ENCODE assay signal across 13 cellular contexts in the genomic region with DNA sequence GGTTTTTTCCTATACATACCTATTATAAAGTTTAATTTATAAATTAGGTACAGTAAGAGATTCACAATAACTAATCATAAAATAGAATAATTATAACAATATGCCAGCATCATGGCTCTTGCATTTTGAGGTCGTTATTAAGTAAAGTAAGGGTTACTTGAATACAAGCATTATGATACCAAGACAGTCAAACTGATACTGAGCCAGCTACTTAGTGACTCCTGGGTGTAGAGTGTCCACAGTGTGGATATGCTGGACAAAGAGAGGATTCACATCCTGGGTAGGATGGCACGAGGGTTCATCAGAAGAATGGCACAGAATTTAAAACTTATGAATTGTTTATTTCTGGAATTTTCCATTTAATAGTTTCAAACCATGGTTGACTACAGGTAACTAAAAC.
DNase-seq lines count a peak whose midpoint lies in the region; ATAC-seq lines count a peak whose summit lies in the region.
"Had no signal": no experiment of that assay in that cellular context is flagged by ENCODE, and none has a peak within 500 bp of the region (broad histone marks: within the 10 kb centered on the region; RNA-seq: fewer than 3 reads in every experiment).

No MANE protein-coding gene starts in this region.

- peak; percentile 54 for ATAC-seq in GM18502 (IDR thresholded peaks at IDR 0.05; ENCODE audit: poor library complexity, unreplicated experiment)
- ATAC-seq in GM19395 (IDR thresholded peaks at IDR 0.05; ENCODE audit: unreplicated experiment) = peak; percentile 57
- peak; percentile 32 for ATAC-seq in HG02763 (IDR thresholded peaks at IDR 0.05; ENCODE audit: unreplicated experiment)
- ATAC-seq in HG03354 (IDR thresholded peaks at IDR 0.05; ENCODE audit: poor library complexity, severe bottlenecking, unreplicated experiment) = peak; percentile 57
- ATAC-seq in GM21825 (IDR thresholded peaks at IDR 0.05; ENCODE audit: unreplicated experiment) = no peak
- ATAC-seq: lower lobe of right lung had no signal

- DNase-seq in SW480 (ENCODE audit: low spot score) = no peak
- no peak for DNase-seq in NCI-H82 (lab: John Stamatoyannopoulos, UW)
- DNase-seq in NCI-H1092 treated with DMSO at 0.1 percent for 48 hours (lab: John Stamatoyannopoulos, UW) = no peak
- DNase-seq: activated B cell treated with CpG ODN at 0.5 μM for 24 hours; effector CD4-positive, alpha-beta T cell; lower lobe of right lung; natural killer cell; PC-9 had no signal
